8 cellular contexts compared by ENCODE assay signal in genomic region chr12:104680070-104680469, GRCh38.
DNase-seq lines count a peak whose midpoint lies in the region; ATAC-seq, FAIRE-seq and TF ChIP-seq lines count a peak whose summit lies in the region.

No MANE protein-coding gene starts in this region.

- H3K4me1 ChIP-seq in PC-3 (ENCODE audit: insufficient read depth, low read length) (peaks cover 21% of the 10 kb centered on the region), H1 (replicated peaks in 1 of 4; ENCODE audit: control insufficient read depth in 3 of 4, insufficient read depth in 4 of 4, low read length in 3 of 4) (peaks cover 0 to 4% (median 1%) of the 10 kb centered on the region in 4 experiments; a peak in 1 of 7 replicates)

- WGBS in H1 (ENCODE audit: extremely low coverage in 1 of 2, insufficient coverage in 1 of 2, insufficient read length in 1 of 2, insufficient replicate concordance in 2 of 2, low coverage in 1 of 2, low lambda C conversion rate in 2 of 2, missing lambda C conversion rate in 1 of 2), 2 experiments, result 82% methylated on average over 3 of the region's 3 CpGs; no CpG with 5 or more reads in 1 of the 2 experiments

- H3K9me3 ChIP-seq in PC-3 (ENCODE audit: low read length), result no peaks in the 10 kb centered on the region
- H3K9me3 ChIP-seq in H1 (ENCODE audit: insufficient read depth in 2 of 2, low read depth in 1 of 2, low read length in 1 of 2), result no peaks in the 10 kb centered on the region

- TF ChIP-seq POLR2A in H1 (IDR thresholded peaks at IDR 0.05; ENCODE audit: control extremely low read depth in 1 of 2, low read depth in 2 of 2, low read length in 2 of 2), result no peak

- no peak overlapping the region for H3K4me2 ChIP-seq in PC-3 (ENCODE audit: low read length)
- H3K4me2 ChIP-seq in H1 (ENCODE audit: insufficient read depth in 1 of 2, low read depth in 2 of 2, low read length in 2 of 2), result no peak overlapping the region

- no peak overlapping the region for H3K18ac ChIP-seq in H1 (ENCODE audit: extremely low read depth, low read length)

- BruUV-seq in PC-3 (replicated peaks; lab: Mats Ljungman, UMichigan), result no TSS peak

- H2BK12ac ChIP-seq in H1 (ENCODE audit: low read depth, low read length), result no peak overlapping the region

- no peaks in the 10 kb centered on the region for H3K9me2 ChIP-seq in PC-3 (replicated peaks; ENCODE audit: low read length)

- no peaks in the 10 kb centered on the region for H3K36me3 ChIP-seq in PC-3 (ENCODE audit: low read depth, low read length)
- H3K36me3 ChIP-seq in H1 (ENCODE audit: control insufficient read depth in 2 of 4, insufficient read depth in 4 of 4, low read length in 3 of 4), result no peaks in the 10 kb centered on the region

- TF ChIP-seq EP300 in H1 (IDR thresholded peaks at IDR 0.05; ENCODE audit: borderline replicate concordance in 1 of 2, low read depth in 2 of 2, low read length in 2 of 2), result no peak

- peak; percentile 92 to 94 for TF ChIP-seq RAD21 in H1 (IDR thresholded peaks at IDR 0.05 in 1 of 2, conservative IDR thresholded peaks at IDR 0.05 in 1 of 2; ENCODE audit: low read depth in 2 of 2, low read length in 2 of 2)

- H3K9ac ChIP-seq in PC-3 (ENCODE audit: low read length) (no peak overlapping the region), H1 (replicated peaks in 1 of 4; ENCODE audit: extremely low read depth in 1 of 4, low read depth in 3 of 4, low read length in 3 of 4) (no peak overlapping the region)

- peak; percentile 64 for TF ChIP-seq CTCF in PC-3 (conservative IDR thresholded peaks at IDR 0.05; ENCODE audit: low read depth, low read length)
- peak; percentile 36 to 82 (median 62) for TF ChIP-seq CTCF in H1 (IDR thresholded peaks at IDR 0.05; ENCODE audit: control extremely low read depth in 1 of 3, insufficient read depth in 1 of 3, low read depth in 1 of 3, low read length in 3 of 3)

- H3K27me3 ChIP-seq in PC-3 (ENCODE audit: low read length) (no peaks in the 10 kb centered on the region), H1 (replicated peaks in 1 of 4; ENCODE audit: control insufficient read depth in 3 of 4, extremely low read depth in 1 of 4, insufficient read depth in 3 of 4, low read length in 3 of 4) (no peaks in the 10 kb centered on the region)

- H4K8ac ChIP-seq in H1 (ENCODE audit: extremely low read depth, insufficient read depth, low read length), result no peak overlapping the region

- H3K4me3 ChIP-seq in PC-3 (ENCODE audit: low read length) (no peak overlapping the region), H1 (ENCODE audit: extremely low read depth in 1 of 4, insufficient read depth in 2 of 4, low read depth in 3 of 4, low read length in 4 of 4) (no peak overlapping the region)

- H3K79me1 ChIP-seq in H1 (ENCODE audit: low read depth, low read length), result no peaks in the 10 kb centered on the region

- FAIRE-seq in H1 (lab: Jason Lieb, UNC), result peak; percentile 24

- CTCF ChIA-PET in PC-3 (lab: Charles Lee) (no interaction called here), H1 (lab: Charles Lee; ENCODE audit: partially characterized antibody) (interaction anchor here (0.7 to 1.0 kb wide), 5 partner anchors 20 to 298 kb away, joined by 3 to 4 read pairs (median 3); no protein-coding TSS in a partner anchor)

- no peaks in the 10 kb centered on the region; the same call in 1 of the 2 replicates for H3K79me2 ChIP-seq in PC-3 (ENCODE audit: low read length)
- H3K79me2 ChIP-seq in H1 (ENCODE audit: control insufficient read depth in 1 of 2, insufficient read depth in 2 of 2, low read length in 2 of 2), result no peaks in the 10 kb centered on the region; a peak in 1 of 4 replicates

- no peaks in the 10 kb centered on the region; the same call in 1 of the 2 replicates for H3K23me2 ChIP-seq in H1 (ENCODE audit: low read depth, low read length)

- no peaks in the 10 kb centered on the region for H3F3A ChIP-seq in PC-3 (ENCODE audit: low read length, unreplicated experiment)

- H2AK5ac ChIP-seq in H1 (ENCODE audit: low read depth, low read length), result peak overlapping the region; percentile 1; the same call in 1 of the 2 replicates

- H2BK120ac ChIP-seq in H1 (replicated peaks; ENCODE audit: low read depth, low read length), result no peak overlapping the region

- no peak overlapping the region for H3K14ac ChIP-seq in H1 (ENCODE audit: insufficient read length)

- H4K91ac ChIP-seq in H1 (replicated peaks; ENCODE audit: insufficient read length, low read length), result no peak overlapping the region

- no peaks in the 10 kb centered on the region for H4K20me1 ChIP-seq in PC-3 (ENCODE audit: low read length)
- no peaks in the 10 kb centered on the region for H4K20me1 ChIP-seq in H1 (replicated peaks in 1 of 2; ENCODE audit: control insufficient read depth in 1 of 2, insufficient read depth in 2 of 2, low read length in 2 of 2)

- no peak overlapping the region for H2BK20ac ChIP-seq in H1 (ENCODE audit: low read length)

- intact Hi-C loops in PC-3 (cut with micrococcal nuclease), result loop anchor here (1.0 to 5.0 kb wide), 2 partner anchors 197 to 373 kb away; no protein-coding TSS in a partner anchor

- no peak overlapping the region for H3K56ac ChIP-seq in H1 (replicated peaks; ENCODE audit: insufficient read length, low read depth, low read length)

- H3K23ac ChIP-seq in H1 (ENCODE audit: insufficient read length), result no peak overlapping the region

- H3K4ac ChIP-seq in H1 (replicated peaks; ENCODE audit: insufficient read length, low read depth, low read length), result no peak overlapping the region

- no peak overlapping the region for H2AFZ ChIP-seq in PC-3 (ENCODE audit: low read length)
- H2AFZ ChIP-seq in H1 (ENCODE audit: low read length), result no peak overlapping the region

- no peak overlapping the region for H4K5ac ChIP-seq in H1 (ENCODE audit: insufficient read length, low read depth, low read length)

- DNase-seq in NCI-H146 (lab: John Stamatoyannopoulos, UW), result peak; percentile 6
- no peak for DNase-seq in NCI-H146 treated with DMSO at 0.1 percent for 48 hours (lab: John Stamatoyannopoulos, UW; ENCODE audit: unreplicated experiment)
- peak; percentile 49 for DNase-seq in PC-3
- DNase-seq in H1 (ENCODE audit: low read depth in 1 of 2, low spot score in 2 of 2), result no peak

- H3K27ac ChIP-seq in PC-3 (ENCODE audit: low read length), result no peak overlapping the region
- no peak overlapping the region for H3K27ac ChIP-seq in H1 (ENCODE audit: low read depth, low read length)

- POLR2A ChIA-PET in PC-3 (lab: Charles Lee; ENCODE audit: unreplicated experiment) (no interaction called here), H1 (lab: Charles Lee; ENCODE audit: partially characterized antibody) (no interaction called here)

- peak; percentile 52 for ATAC-seq in HG02610 (IDR thresholded peaks at IDR 0.05; ENCODE audit: unreplicated experiment)
- peak; percentile 64 for ATAC-seq in PC-3
- no peak for ATAC-seq in HG03521 (IDR thresholded peaks at IDR 0.05; ENCODE audit: unreplicated experiment)
- no peak for ATAC-seq in GM18873 (IDR thresholded peaks at IDR 0.05; ENCODE audit: low FRiP score, unreplicated experiment)
- no peak for ATAC-seq in GM21367 (IDR thresholded peaks at IDR 0.05; ENCODE audit: unreplicated experiment)

- no peak overlapping the region for H2BK5ac ChIP-seq in H1 (ENCODE audit: low read depth, low read length)

- no peak overlapping the region for H2BK15ac ChIP-seq in H1 (ENCODE audit: low read length)

TF ChIP-seq in H1, 55 proteins besides CTCF, POLR2A, EP300 and RAD21:
- TF ChIP-seq CBX5 (IDR thresholded peaks at IDR 0.05; ENCODE audit: low read depth, low read length) (no peak), CHD2 (IDR thresholded peaks at IDR 0.05; ENCODE audit: low read length) (no peak), CREB1 (IDR thresholded peaks at IDR 0.05) (no peak), RBBP5 (IDR thresholded peaks at IDR 0.05; ENCODE audit: borderline replicate concordance, low read depth, low read length) (no peak), POLR2AphosphoS5 (IDR thresholded peaks at IDR 0.05; ENCODE audit: low read depth, low read length) (no peak), HDAC2 (IDR thresholded peaks at IDR 0.05; ENCODE audit: borderline replicate concordance in 1 of 2, low read depth in 2 of 2, low read length in 2 of 2) (no peak), SP4 (IDR thresholded peaks at IDR 0.05; ENCODE audit: low read length) (no peak), YY1 (IDR thresholded peaks at IDR 0.05; ENCODE audit: low read depth, low read length) (0 out of 2 replicates have a peak, but pooled peaks have one; percentile 11)

Comparison
In these comparisons a context has a peak if more than half of its experiments do, and no peak if none do; other contexts are left out.
1. DNase-seq: peak in NCI-H146 (single experiment) and PC-3 (single experiment); none in NCI-H146 treated with DMSO at 0.1 percent for 48 hours (single experiment) and H1 (0 of 2).
2. ATAC-seq: peak in HG02610 (single experiment) and PC-3 (single experiment); none in HG03521 (single experiment), GM18873 (single experiment) and GM21367 (single experiment).